In the genomic region with DNA sequence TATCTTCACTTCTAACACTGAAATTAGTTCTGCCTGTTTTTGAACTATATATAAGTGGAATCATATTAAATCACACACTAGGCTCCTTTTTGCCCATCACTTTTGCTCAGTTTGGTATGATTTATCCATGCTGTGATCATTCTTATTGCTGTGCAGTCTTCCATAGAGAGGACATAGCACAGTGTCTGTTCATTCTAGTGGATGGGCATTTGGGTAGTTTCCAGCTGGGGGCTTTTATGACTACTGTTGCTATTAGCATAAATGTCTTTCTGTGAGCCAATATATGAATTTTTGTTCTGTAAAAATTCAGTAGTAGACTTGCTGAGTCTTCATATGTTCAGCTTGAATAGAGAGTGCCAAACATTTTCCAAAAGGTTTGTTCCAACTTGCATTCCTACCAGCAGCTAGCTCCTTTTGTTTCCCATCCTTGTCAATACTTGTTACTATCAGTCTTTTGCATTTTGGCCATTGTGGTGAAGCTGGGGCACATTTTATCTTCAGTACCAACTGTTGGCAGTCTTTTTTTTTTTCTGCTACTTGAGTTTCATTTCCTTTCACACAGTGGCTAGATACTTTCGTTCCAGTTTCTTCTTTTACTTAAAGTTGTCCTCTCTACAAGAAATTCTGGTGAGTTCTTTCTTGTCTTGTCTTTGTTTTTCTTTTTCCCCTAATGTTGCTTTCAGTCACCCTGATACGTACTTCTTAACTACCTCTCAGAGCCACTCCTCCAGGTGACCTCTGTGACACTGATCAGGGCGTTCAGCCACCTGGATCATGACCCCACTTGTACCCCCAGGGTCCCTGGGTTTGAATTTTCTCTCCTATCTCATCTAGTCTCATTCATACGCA, we compare ENCODE assay signal across 9 cellular contexts.
A peak's percentile ranks its signal among the peaks of the same experiment; 100 is the strongest.
DNase-seq lines count a peak whose midpoint lies in the region; ATAC-seq and TF ChIP-seq lines count a peak whose summit lies in the region.
"Had no signal": no experiment of that assay in that cellular context is flagged by ENCODE, and none has a peak within 500 bp of the region (broad histone marks: within the 10 kb centered on the region; RNA-seq: fewer than 3 reads in every experiment).

No MANE protein-coding gene starts in this region.

- H3K4me3 ChIP-seq in OCI-LY3 (ENCODE audit: low read length) (peak overlapping the region; percentile 50), skin epidermis (no peak overlapping the region), WERI-Rb-1 (ENCODE audit: low read depth, low read length) (no peak overlapping the region)

- peak; percentile 48 for ATAC-seq in activated CD8-positive, alpha-beta memory T cell treated with anti-CD3 and anti-CD28 coated beads, Interleukin-2, amount 10 ng/mL, durations not matched to agents 7 days and 5 days
- ATAC-seq in HG02884 (IDR thresholded peaks at IDR 0.05; ENCODE audit: unreplicated experiment): peak; percentile 72

- H3K4me2 ChIP-seq in OCI-LY3 (ENCODE audit: low read length): peak overlapping the region; percentile 64

- no peaks in the 10 kb centered on the region for H3K36me3 ChIP-seq in OCI-LY3 (replicated peaks; ENCODE audit: low read depth, low read length)
- H3K36me3 ChIP-seq in WERI-Rb-1: no peaks in the 10 kb centered on the region

- H3K27me3 ChIP-seq in OCI-LY3 (ENCODE audit: low read depth, low read length) (peaks cover 6% of the 10 kb centered on the region; the same call in 1 of the 2 replicates), WERI-Rb-1 (ENCODE audit: insufficient read depth, low read depth, severe bottlenecking) (no peaks in the 10 kb centered on the region)

- H4K20me1 ChIP-seq in OCI-LY3 (ENCODE audit: insufficient read depth, low read length): no peaks in the 10 kb centered on the region

- no peak for DNase-seq in activated CD8-positive, alpha-beta memory T cell treated with anti-CD3 and anti-CD28 coated beads, Interleukin-2, amount 10 ng/mL, durations not matched to agents 7 days and 5 days
- no peak for DNase-seq in activated CD8-positive, alpha-beta memory T cell treated with anti-CD3 and anti-CD28 coated beads for 24 hours
- DNase-seq in WERI-Rb-1 (no peak), HEK293T (ENCODE audit: extremely low spot score) (no peak), AG08395 (ENCODE audit: low spot score) (no peak)
- DNase-seq: stimulated activated naive CD4-positive, alpha-beta T cell had no signal

- peak overlapping the region; percentile 89 for H3K27ac Mint-ChIP-seq in activated CD8-positive, alpha-beta memory T cell treated with anti-CD3 and anti-CD28 coated beads, Interleukin-2, amount 10 ng/mL, durations not matched to agents 7 days and 5 days

- no peaks in the 10 kb centered on the region for H3K79me2 ChIP-seq in OCI-LY3 (ENCODE audit: low read length)

- CTCF ChIA-PET in activated CD8-positive, alpha-beta memory T cell treated with anti-CD3 and anti-CD28 coated beads, Interleukin-2, amount 10 ng/mL, durations not matched to agents 7 days and 5 days (lab: Charles Lee): interaction anchor here (1.6 kb wide), 1 partner anchor 8 kb away, joined by 5 read pairs; no protein-coding TSS in a partner anchor
- CTCF ChIA-PET in HEK293T (lab: Yijun Ruan, JAX): no interaction called here

- H3K9me3 ChIP-seq in OCI-LY3 (ENCODE audit: insufficient read depth, low read length) (no peaks in the 10 kb centered on the region), WERI-Rb-1 (ENCODE audit: severe bottlenecking) (no peaks in the 10 kb centered on the region)

- H3K36me3 Mint-ChIP-seq in activated CD8-positive, alpha-beta memory T cell treated with anti-CD3 and anti-CD28 coated beads, Interleukin-2, amount 10 ng/mL, durations not matched to agents 7 days and 5 days: peaks cover 7% of the 10 kb centered on the region

- peak overlapping the region; percentile 26; the same call in 1 of the 2 replicates for H3K9ac ChIP-seq in OCI-LY3 (ENCODE audit: low read length)

- H3K27ac ChIP-seq in OCI-LY3 (ENCODE audit: low read length) (peak overlapping the region; percentile 79), skin epidermis (peak overlapping the region in 16 of 21 experiments; percentile 10 to 78 (median 46)), WERI-Rb-1 (no peak overlapping the region)

- TF ChIP-seq CTCF in OCI-LY3 (IDR thresholded peaks at IDR 0.05; ENCODE audit: low read depth, low read length): no peak
- TF ChIP-seq CTCF in WERI-Rb-1 (IDR thresholded peaks at IDR 0.05; ENCODE audit: low read depth, low read length): no peak

- H3K27me3 Mint-ChIP-seq in activated CD8-positive, alpha-beta memory T cell treated with anti-CD3 and anti-CD28 coated beads, Interleukin-2, amount 10 ng/mL, durations not matched to agents 7 days and 5 days: peaks cover 25% of the 10 kb centered on the region

- H3K9me3 Mint-ChIP-seq in activated CD8-positive, alpha-beta memory T cell treated with anti-CD3 and anti-CD28 coated beads, Interleukin-2, amount 10 ng/mL, durations not matched to agents 7 days and 5 days (ENCODE audit: low read depth): no peaks in the 10 kb centered on the region

- peaks cover 44% of the 10 kb centered on the region for H3K4me1 Mint-ChIP-seq in activated CD8-positive, alpha-beta memory T cell treated with anti-CD3 and anti-CD28 coated beads, Interleukin-2, amount 10 ng/mL, durations not matched to agents 7 days and 5 days

- peak overlapping the region; percentile 22; the same call in 1 of the 2 replicates for H2AFZ ChIP-seq in OCI-LY3 (ENCODE audit: low read depth, low read length)

- H3K4me1 ChIP-seq in OCI-LY3 (ENCODE audit: low read length): peaks cover 33% of the 10 kb centered on the region

- peak overlapping the region; percentile 48 for H3K4me3 Mint-ChIP-seq in activated CD8-positive, alpha-beta memory T cell treated with anti-CD3 and anti-CD28 coated beads, Interleukin-2, amount 10 ng/mL, durations not matched to agents 7 days and 5 days

- POLR2A ChIA-PET in HEK293T (lab: Yijun Ruan, JAX): no interaction called here

TF ChIP-seq in HEK293T, 16 proteins besides CTCF, POLR2A, EP300 and RAD21:
- no peak for TF ChIP-seq FOXA1 (IDR thresholded peaks at IDR 0.05)
- TF ChIP-seq NFRKB (IDR thresholded peaks at IDR 0.05): no peak
- TF ChIP-seq HDGF (IDR thresholded peaks at IDR 0.05; ENCODE audit: borderline replicate concordance): no peak
TF ChIP-seq in HEK293T: peak in this region for 0.
